Comparison of ENCODE assay signal across 18 cellular contexts in the genomic region with DNA sequence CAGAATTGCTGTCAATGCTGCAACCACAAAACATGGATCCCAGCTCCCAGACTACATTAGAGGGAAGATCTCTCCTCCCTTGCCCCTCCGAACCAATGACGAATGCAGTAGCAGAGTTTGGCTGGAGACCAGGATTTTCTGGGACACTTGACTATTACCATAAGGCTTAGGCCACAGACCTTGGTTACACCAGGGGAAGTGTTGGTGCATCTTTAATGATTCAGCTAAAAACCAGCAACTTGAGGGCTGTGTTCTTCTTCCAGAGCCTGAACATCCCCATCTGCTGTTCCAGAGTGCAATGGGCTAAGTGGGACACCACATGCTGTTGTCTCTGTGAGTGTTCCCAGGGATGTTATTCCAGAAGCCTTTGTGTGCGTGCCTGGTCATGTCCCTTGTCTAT.
"Had no signal": no experiment of that assay in that cellular context is flagged by ENCODE, and none has a peak within 500 bp of the region (broad histone marks: within the 10 kb centered on the region; RNA-seq: fewer than 3 reads in every experiment).

No MANE protein-coding gene starts in this region.

- H3K27ac ChIP-seq: ovary, sigmoid colon had no signal

- H3K27me3 Mint-ChIP-seq: activated naive CD4-positive, alpha-beta T cell treated with anti-CD3 and anti-CD28 coated beads, Interleukin-2, amount 50 U/mL, for 24 hours; activated T-cell treated with anti-CD3 and anti-CD28 coated beads, Interleukin-2, amount 50 U/mL, for 24 hours; dendritic cell treated with granulocyte-macrophage colony-stimulating factor and Interleukin-4, amounts not matched to agents 40 ng/mL and 50 ng/mL, for 4 days; memory B cell; stimulated activated naive CD8-positive, alpha-beta T cell treated with anti-CD3 and anti-CD28 coated beads, Interleukin-15, Interleukin-2, amounts not matched to agents 100 ng/mL and 50 ng/mL, for 24 hours had no signal

- H3K4me3 ChIP-seq: heart right ventricle, ovary, sigmoid colon had no signal

- H3K9me3 ChIP-seq: ovary, sigmoid colon had no signal

- H3K9me3 Mint-ChIP-seq: activated naive CD4-positive, alpha-beta T cell treated with anti-CD3 and anti-CD28 coated beads, Interleukin-2, amount 50 U/mL, for 24 hours; activated T-cell treated with anti-CD3 and anti-CD28 coated beads, Interleukin-2, amount 50 U/mL, for 24 hours; stimulated activated naive CD8-positive, alpha-beta T cell treated with anti-CD3 and anti-CD28 coated beads, Interleukin-15, Interleukin-2, amounts not matched to agents 100 ng/mL and 50 ng/mL, for 24 hours had no signal

- H3K27ac Mint-ChIP-seq: activated naive CD4-positive, alpha-beta T cell treated with anti-CD3 and anti-CD28 coated beads, Interleukin-2, amount 50 U/mL, for 24 hours; activated T-cell treated with anti-CD3 and anti-CD28 coated beads, Interleukin-2, amount 50 U/mL, for 24 hours; dendritic cell treated with granulocyte-macrophage colony-stimulating factor and Interleukin-4, amounts not matched to agents 40 ng/mL and 50 ng/mL, for 4 days; memory B cell; stimulated activated naive CD8-positive, alpha-beta T cell treated with anti-CD3 and anti-CD28 coated beads, Interleukin-15, Interleukin-2, amounts not matched to agents 100 ng/mL and 50 ng/mL, for 24 hours; T-helper 17 cell had no signal

- H3K36me3 Mint-ChIP-seq: activated naive CD4-positive, alpha-beta T cell treated with anti-CD3 and anti-CD28 coated beads, Interleukin-2, amount 50 U/mL, for 24 hours; memory B cell had no signal

- H3K4me1 Mint-ChIP-seq: activated naive CD4-positive, alpha-beta T cell treated with anti-CD3 and anti-CD28 coated beads, Interleukin-2, amount 50 U/mL, for 24 hours; memory B cell; T-helper 17 cell had no signal

- ATAC-seq: activated CD4-positive, CD25-positive, alpha-beta regulatory T cell treated with anti-CD3 and anti-CD28 coated beads, Interleukin-2, amount 50 U/mL, for 24 hours; left lobe of liver; T-helper 17 cell had no signal

- H3K36me3 ChIP-seq: heart right ventricle, ovary, sigmoid colon had no signal

- H3K27me3 ChIP-seq: heart right ventricle, ovary, sigmoid colon had no signal

- DNase-seq: activated CD4-positive, alpha-beta T cell treated with anti-CD3 and anti-CD28 coated beads, Interleukin-2, amount 50 U/mL, for 4 hours; activated effector memory CD4-positive, alpha-beta T cell treated with Interleukin-2 at 50 U/mL for 16 hours; activated T-cell treated with anti-CD3 and anti-CD28 coated beads, Interleukin-2, amount 50 U/mL, for 24 hours; cerebellar nuclear complex; erythroblast; foreskin melanocyte; islet precursor cell; ovary; sigmoid colon; stimulated activated CD4-positive, alpha-beta T cell treated with anti-CD3 and anti-CD28 coated beads, Interleukin-4, amount 100 ng/mL, for 1 hour; T-helper 17 cell had no signal

- H3K4me3 Mint-ChIP-seq: activated naive CD4-positive, alpha-beta T cell treated with anti-CD3 and anti-CD28 coated beads, Interleukin-2, amount 50 U/mL, for 24 hours; activated T-cell treated with anti-CD3 and anti-CD28 coated beads, Interleukin-2, amount 50 U/mL, for 24 hours; dendritic cell treated with granulocyte-macrophage colony-stimulating factor and Interleukin-4, amounts not matched to agents 40 ng/mL and 50 ng/mL, for 4 days; memory B cell; stimulated activated naive CD8-positive, alpha-beta T cell treated with anti-CD3 and anti-CD28 coated beads, Interleukin-15, Interleukin-2, amounts not matched to agents 100 ng/mL and 50 ng/mL, for 24 hours; T-helper 17 cell had no signal
